In the genomic region with DNA sequence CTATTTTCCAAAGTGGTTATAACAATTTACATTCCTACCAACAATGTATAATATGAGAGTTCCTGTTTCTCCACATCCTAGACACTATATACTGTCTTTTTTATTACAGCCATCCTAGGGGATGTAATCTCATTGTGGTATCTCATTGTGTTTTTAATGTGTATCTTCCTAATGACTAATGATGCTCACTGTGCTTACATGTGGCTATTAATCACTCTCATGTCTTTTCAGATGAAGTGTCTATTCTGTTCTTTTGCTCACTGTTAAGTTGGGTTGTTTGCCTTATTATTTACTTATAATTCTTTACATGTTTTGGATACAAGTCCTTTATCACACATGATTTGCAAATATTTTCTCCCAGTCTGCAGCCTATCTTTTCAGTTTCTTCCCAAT, we compare ENCODE assay signal across 1 cellular context.
TF ChIP-seq lines count a peak whose summit lies in the region.

No MANE protein-coding gene starts in this region.

TF ChIP-seq in WTC11, 78 proteins besides CTCF, POLR2A, EP300 and RAD21 (continued from another document):
- no peak for TF ChIP-seq ZNF532 (CRISPR knock-in tag; IDR thresholded peaks at IDR 0.05; ENCODE audit: borderline replicate concordance)
- TF ChIP-seq SMAD3 (CRISPR knock-in tag; IDR thresholded peaks at IDR 0.05; ENCODE audit: borderline replicate concordance): no peak
- TF ChIP-seq TP53 (CRISPR knock-in tag; IDR thresholded peaks at IDR 0.05): no peak
- no peak for TF ChIP-seq FOXJ3 (CRISPR knock-in tag; IDR thresholded peaks at IDR 0.05; ENCODE audit: borderline replicate concordance)
- no peak for TF ChIP-seq ZNF423 (CRISPR knock-in tag; IDR thresholded peaks at IDR 0.05)
- TF ChIP-seq, protein P1, sequence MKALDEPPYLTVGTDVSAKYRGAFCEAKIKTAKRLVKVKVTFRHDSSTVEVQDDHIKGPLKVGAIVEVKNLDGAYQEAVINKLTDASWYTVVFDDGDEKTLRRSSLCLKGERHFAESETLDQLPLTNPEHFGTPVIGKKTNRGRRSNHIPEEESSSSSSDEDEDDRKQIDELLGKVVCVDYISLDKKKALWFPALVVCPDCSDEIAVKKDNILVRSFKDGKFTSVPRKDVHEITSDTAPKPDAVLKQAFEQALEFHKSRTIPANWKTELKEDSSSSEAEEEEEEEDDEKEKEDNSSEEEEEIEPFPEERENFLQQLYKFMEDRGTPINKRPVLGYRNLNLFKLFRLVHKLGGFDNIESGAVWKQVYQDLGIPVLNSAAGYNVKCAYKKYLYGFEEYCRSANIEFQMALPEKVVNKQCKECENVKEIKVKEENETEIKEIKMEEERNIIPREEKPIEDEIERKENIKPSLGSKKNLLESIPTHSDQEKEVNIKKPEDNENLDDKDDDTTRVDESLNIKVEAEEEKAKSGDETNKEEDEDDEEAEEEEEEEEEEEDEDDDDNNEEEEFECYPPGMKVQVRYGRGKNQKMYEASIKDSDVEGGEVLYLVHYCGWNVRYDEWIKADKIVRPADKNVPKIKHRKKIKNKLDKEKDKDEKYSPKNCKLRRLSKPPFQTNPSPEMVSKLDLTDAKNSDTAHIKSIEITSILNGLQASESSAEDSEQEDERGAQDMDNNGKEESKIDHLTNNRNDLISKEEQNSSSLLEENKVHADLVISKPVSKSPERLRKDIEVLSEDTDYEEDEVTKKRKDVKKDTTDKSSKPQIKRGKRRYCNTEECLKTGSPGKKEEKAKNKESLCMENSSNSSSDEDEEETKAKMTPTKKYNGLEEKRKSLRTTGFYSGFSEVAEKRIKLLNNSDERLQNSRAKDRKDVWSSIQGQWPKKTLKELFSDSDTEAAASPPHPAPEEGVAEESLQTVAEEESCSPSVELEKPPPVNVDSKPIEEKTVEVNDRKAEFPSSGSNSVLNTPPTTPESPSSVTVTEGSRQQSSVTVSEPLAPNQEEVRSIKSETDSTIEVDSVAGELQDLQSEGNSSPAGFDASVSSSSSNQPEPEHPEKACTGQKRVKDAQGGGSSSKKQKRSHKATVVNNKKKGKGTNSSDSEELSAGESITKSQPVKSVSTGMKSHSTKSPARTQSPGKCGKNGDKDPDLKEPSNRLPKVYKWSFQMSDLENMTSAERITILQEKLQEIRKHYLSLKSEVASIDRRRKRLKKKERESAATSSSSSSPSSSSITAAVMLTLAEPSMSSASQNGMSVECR (CRISPR knock-in tag; IDR thresholded peaks at IDR 0.05; ENCODE audit: borderline replicate concordance): no peak
- no peak for TF ChIP-seq RORB (CRISPR knock-in tag; IDR thresholded peaks at IDR 0.05)
- no peak for TF ChIP-seq TEAD1 (CRISPR knock-in tag; IDR thresholded peaks at IDR 0.05)
- TF ChIP-seq ZNF317 (CRISPR knock-in tag; IDR thresholded peaks at IDR 0.05; ENCODE audit: borderline replicate concordance, low read depth): no peak
- TF ChIP-seq PRRX2 (CRISPR knock-in tag; IDR thresholded peaks at IDR 0.05): no peak
- TF ChIP-seq, protein P2, sequence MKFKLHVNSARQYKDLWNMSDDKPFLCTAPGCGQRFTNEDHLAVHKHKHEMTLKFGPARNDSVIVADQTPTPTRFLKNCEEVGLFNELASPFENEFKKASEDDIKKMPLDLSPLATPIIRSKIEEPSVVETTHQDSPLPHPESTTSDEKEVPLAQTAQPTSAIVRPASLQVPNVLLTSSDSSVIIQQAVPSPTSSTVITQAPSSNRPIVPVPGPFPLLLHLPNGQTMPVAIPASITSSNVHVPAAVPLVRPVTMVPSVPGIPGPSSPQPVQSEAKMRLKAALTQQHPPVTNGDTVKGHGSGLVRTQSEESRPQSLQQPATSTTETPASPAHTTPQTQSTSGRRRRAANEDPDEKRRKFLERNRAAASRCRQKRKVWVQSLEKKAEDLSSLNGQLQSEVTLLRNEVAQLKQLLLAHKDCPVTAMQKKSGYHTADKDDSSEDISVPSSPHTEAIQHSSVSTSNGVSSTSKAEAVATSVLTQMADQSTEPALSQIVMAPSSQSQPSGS (CRISPR knock-in tag; IDR thresholded peaks at IDR 0.05; ENCODE audit: borderline replicate concordance, low read depth): no peak
- no peak for TF ChIP-seq ZNF138 (CRISPR knock-in tag; conservative IDR thresholded peaks at IDR 0.05)
- no peak for TF ChIP-seq SP1 (CRISPR knock-in tag; conservative IDR thresholded peaks at IDR 0.05)
- no peak for TF ChIP-seq CREM (CRISPR knock-in tag; IDR thresholded peaks at IDR 0.05)
